In genomic region chr11:108008656-108009496, GRCh38 we compare ENCODE assay signal across 8 cellular contexts. TPM values are rescaled to one million over a fixed set of nuclear protein-coding genes. Genes with fewer than 3 reads are reported as not detected.
DNase-seq lines count a peak whose midpoint lies in the region; ATAC-seq and TF ChIP-seq lines count a peak whose summit lies in the region.

TSS of gene CUL5 (plus strand) at chr11:108008898. CDS start at chr11:108009349, 451 bp downstream.

- intact Hi-C loops in activated B cell treated with CpG ODN at 0.5 μM for 24 hours (cut with micrococcal nuclease), result loop anchor here (1.0 to 5.0 kb wide), 10 partner anchors 81 to 653 kb away; partner anchors contain the start of genes ACAT1, ALKBH8, ATM and C11orf65

- ATAC-seq in GM18907 (IDR thresholded peaks at IDR 0.05; ENCODE audit: unreplicated experiment) (peak; percentile 90), HG03159 (IDR thresholded peaks at IDR 0.05; ENCODE audit: unreplicated experiment) (peak; percentile 86), activated B cell treated with CpG ODN at 0.5 μM for 24 hours (ENCODE audit: low read depth) (peak; percentile 87)

- POLR2A ChIA-PET in activated B cell treated with CpG ODN at 0.5 μM for 24 hours (lab: Charles Lee), result interaction anchor here (0.5 to 1.9 kb wide), 16 partner anchors 9 to 1935 kb away, joined by 3 to 9 read pairs (median 4); partner anchors contain the start of genes AASDHPPT, ATM, CWF19L2 and DDX10

- H3K27ac Mint-ChIP-seq in activated B cell treated with CpG ODN at 0.5 μM for 24 hours, result peak within 1 kb of the TSS; percentile 96

- H3K27me3 Mint-ChIP-seq in activated B cell treated with CpG ODN at 0.5 μM for 24 hours, result no peaks in the 10 kb centered on the region

- peaks cover 17% of the 10 kb centered on the region for H3K36me3 Mint-ChIP-seq in activated B cell treated with CpG ODN at 0.5 μM for 24 hours (ENCODE audit: low read depth)

- H3K4me3 Mint-ChIP-seq in activated B cell treated with CpG ODN at 0.5 μM for 24 hours, result peak within 1 kb of the TSS; percentile 99

- H3K27ac ChIP-seq in caudate nucleus (ENCODE audit: low read depth, low read length), result peak within 1 kb of the TSS; percentile 97

- DNase-seq in AG09319 (ENCODE audit: extremely low read depth, low read depth) (peak; percentile 83), NCI-H2227 (lab: John Stamatoyannopoulos, UW; ENCODE audit: unreplicated experiment) (peak; percentile 93), activated B cell treated with CpG ODN at 0.5 μM for 24 hours (peak; percentile 89), caudate nucleus (lab: John Stamatoyannopoulos, UW) (peak in 60 of 61 donors; percentile 46 to 94 (median 83)), iris pigment epithelial cell (ENCODE audit: low read depth) (peak; percentile 89)
- peak; percentile 88 for DNase-seq in stimulated activated CD4-positive, alpha-beta T cell treated with anti-CD3 and anti-CD28 coated beads, Interleukin-12 subunit alpha, Interleukin-12 subunit beta, amount 100 ng/mL, for 4 hours

- H3K9me3 Mint-ChIP-seq in activated B cell treated with CpG ODN at 0.5 μM for 24 hours, result no peaks in the 10 kb centered on the region

- CTCF ChIA-PET in activated B cell treated with CpG ODN at 0.5 μM for 24 hours (lab: Charles Lee), result interaction anchor here (0.7 to 1.5 kb wide), 10 partner anchors 9 to 642 kb away, joined by 3 to 8 read pairs (median 4); no protein-coding TSS in a partner anchor

- TF ChIP-seq CTCF in AG09319 (IDR thresholded peaks at IDR 0.05; ENCODE audit: low read depth, low read length), result peak; percentile 84
- TF ChIP-seq CTCF in activated B cell treated with CpG ODN at 0.5 μM for 24 hours (IDR thresholded peaks at IDR 0.05), result no peak

- H3K4me1 Mint-ChIP-seq in activated B cell treated with CpG ODN at 0.5 μM for 24 hours, result peaks cover 10% of the 10 kb centered on the region

RNA-seq across cellular contexts. Expression of gene CUL5, which starts in this region (rescaled TPM):
- total RNA-seq in activated B cell treated with CpG ODN at 0.5 μM for 24 hours, result 38.4 and 42.0 TPM in 2 replicates

Comparison
In these comparisons a context has a peak if more than half of its experiments do, and no peak if none do; other contexts are left out.
1. Peak in every context shown above with its lines: DNase-seq, ATAC-seq and H3K27ac ChIP-seq.